In the genomic region with DNA sequence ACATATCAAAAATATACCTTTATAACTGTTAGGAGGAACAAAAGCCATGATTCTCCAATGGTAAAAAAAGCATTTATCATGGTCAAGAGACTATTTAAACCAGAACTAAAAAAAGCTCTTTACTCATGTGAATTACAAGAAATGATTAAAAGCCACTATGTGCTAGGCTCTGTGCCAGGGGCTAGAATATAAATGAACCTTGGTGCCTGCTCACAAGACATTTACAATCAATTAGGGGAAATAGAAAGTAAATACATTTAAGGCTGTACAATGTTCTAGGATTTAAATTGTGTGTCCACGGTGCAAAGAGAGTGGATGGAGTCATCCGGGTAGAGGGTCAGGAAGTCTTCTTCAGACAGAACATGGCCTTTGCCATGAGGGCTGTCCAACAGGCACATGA, we compare ENCODE assay signal across 24 cellular contexts.
DNase-seq lines count a peak whose midpoint lies in the region; ATAC-seq, FAIRE-seq and TF ChIP-seq lines count a peak whose summit lies in the region.
"Had no signal": no experiment of that assay in that cellular context is flagged by ENCODE, and none has a peak within 500 bp of the region (broad histone marks: within the 10 kb centered on the region; RNA-seq: fewer than 3 reads in every experiment).

No MANE protein-coding gene starts in this region.

- peak overlapping the region in 1 of 10 donors; percentile 7 for H3K27ac ChIP-seq in heart right ventricle
- H3K27ac ChIP-seq in suprapubic skin, result no peak overlapping the region
- H3K27ac ChIP-seq in smooth muscle cell (ENCODE audit: low read depth), result no peak overlapping the region
- H3K27ac ChIP-seq: colonic mucosa had no signal

- 74 to 81% methylated on average over 2 of the region's 2 CpGs for WGBS in heart right ventricle, 2 donors
- whole genome bisulfite sequencing in suprapubic skin, result 85% methylated on average over 2 of the region's 2 CpGs
- WGBS in smooth muscle cell (ENCODE audit: low lambda C conversion rate), result 95% methylated on average over 2 of the region's 2 CpGs

- intact Hi-C loops in heart right ventricle (cut with DNase I) (no loop called here), Right ventricle myocardium inferior (cut with DNase I) (no loop called here)

- H3F3A ChIP-seq in smooth muscle cell (ENCODE audit: low read depth), result no peaks in the 10 kb centered on the region

- H3K79me2 ChIP-seq in smooth muscle cell (ENCODE audit: low read depth), result no peaks in the 10 kb centered on the region

- DNase-seq in heart right ventricle (peak in 1 of 2 donors; percentile 13), Right ventricle myocardium inferior (ENCODE audit: missing footprints) (no peak), OCI-M1 (lab: John Stamatoyannopoulos, UW) (peak; percentile 82), suprapubic skin (ENCODE audit: low spot score in 2 of 2) (no peak), KG1 (lab: John Stamatoyannopoulos, UW) (no peak), smooth muscle cell (lab: John Stamatoyannopoulos, UW; ENCODE audit: unreplicated experiment) (no peak), NCI-H446 treated with DMSO at 0.1 percent for 48 hours (lab: John Stamatoyannopoulos, UW) (no peak)
- DNase-seq: activated CD4-positive, alpha-beta T cell treated with anti-CD3 and anti-CD28 coated beads for 4 hours; colonic mucosa; DMS53; GF-D8; GOT3; mammary epithelial cell; NCI-H2171 treated with DMSO at 0.1 percent for 48 hours; NCI-H774; occipital lobe; SHP77 treated with DMSO at 0.1 percent for 48 hours; T-cell had no signal

- H3K4me2 ChIP-seq in smooth muscle cell, result no peak overlapping the region

- no peak overlapping the region for H3K9ac ChIP-seq in smooth muscle cell (ENCODE audit: low read depth)

- TF ChIP-seq CTCF in heart right ventricle (IDR thresholded peaks at IDR 0.05) (no peak), suprapubic skin (IDR thresholded peaks at IDR 0.05) (no peak), smooth muscle cell (IDR thresholded peaks at IDR 0.05; ENCODE audit: borderline replicate concordance, insufficient read depth, poor library complexity, severe bottlenecking) (no peak)

- TF ChIP-seq EP300 in suprapubic skin (IDR thresholded peaks at IDR 0.05), result peak; percentile 20

- TF ChIP-seq POLR2A in suprapubic skin (IDR thresholded peaks at IDR 0.05), result no peak

- H3K4me1 ChIP-seq in heart right ventricle (peaks cover 3 to 20% (median 13%) of the 10 kb centered on the region in 9 donors), suprapubic skin (no peaks in the 10 kb centered on the region), smooth muscle cell (ENCODE audit: low read depth) (no peaks in the 10 kb centered on the region)
- H3K4me1 ChIP-seq: colonic mucosa had no signal

- H3K36me3 ChIP-seq in heart right ventricle (peaks cover 0 to 21% (median 0%) of the 10 kb centered on the region in 9 donors), suprapubic skin (peaks cover 4% of the 10 kb centered on the region), smooth muscle cell (ENCODE audit: low read depth) (no peaks in the 10 kb centered on the region)
- H3K36me3 ChIP-seq: colonic mucosa had no signal

- H3K4me3 ChIP-seq in heart right ventricle, result no peak overlapping the region
- no peak overlapping the region for H3K4me3 ChIP-seq in suprapubic skin
- H3K4me3 ChIP-seq in smooth muscle cell, result no peak overlapping the region
- H3K4me3 ChIP-seq: colonic mucosa, thyroid gland had no signal

- H3K27me3 ChIP-seq in heart right ventricle (no peaks in the 10 kb centered on the region), suprapubic skin (no peaks in the 10 kb centered on the region), smooth muscle cell (ENCODE audit: low read depth) (no peaks in the 10 kb centered on the region)
- H3K27me3 ChIP-seq: colonic mucosa, thyroid gland had no signal

- H2AFZ ChIP-seq in smooth muscle cell (ENCODE audit: low read depth), result no peak overlapping the region

- ATAC-seq in heart right ventricle, result peak in 5 of 8 donors; percentile 35 to 63 (median 42)
- no peak for ATAC-seq in Right ventricle myocardium inferior
- ATAC-seq: activated naive CD4-positive, alpha-beta T cell treated with anti-CD3 and anti-CD28 coated beads, Interleukin-2, amount 50 U/mL, for 72 hours; sciatic nerve; stimulated activated effector memory CD8-positive, alpha-beta T cell treated with anti-CD3 and anti-CD28 coated beads, Interleukin-12 subunit alpha, Interleukin-12 subunit beta, amount 100 ng/mL, for 72 hours; T-cell had no signal

- H3K9me3 ChIP-seq in heart right ventricle, result peaks cover 0 to 13% (median 0%) of the 10 kb centered on the region in 11 donors
- H3K9me3 ChIP-seq in suprapubic skin, result no peaks in the 10 kb centered on the region
- no peaks in the 10 kb centered on the region for H3K9me3 ChIP-seq in smooth muscle cell (replicated peaks; ENCODE audit: low read depth)
- H3K9me3 ChIP-seq: colonic mucosa, thyroid gland had no signal

- peak; percentile 100 for FAIRE-seq in islet of Langerhans (lab: Jason Lieb, UNC)
- FAIRE-seq: TTC549 had no signal

- H4K20me1 ChIP-seq in smooth muscle cell (ENCODE audit: low read depth), result no peaks in the 10 kb centered on the region
